Comparison of ENCODE assay signal across 29 cellular contexts in genomic region chr18:32010124-32010745, GRCh38. TPM values are rescaled to one million over a fixed set of nuclear protein-coding genes. Genes with fewer than 3 reads are reported as not detected.
DNase-seq lines count a peak whose midpoint lies in the region; ATAC-seq, FAIRE-seq and TF ChIP-seq lines count a peak whose summit lies in the region.
"Had no signal": no experiment of that assay in that cellular context is flagged by ENCODE, and none has a peak within 500 bp of the region (broad histone marks: within the 10 kb centered on the region; RNA-seq: fewer than 3 reads in every experiment).

No MANE protein-coding gene starts in this region.

- H3K27ac ChIP-seq in PC-3 (ENCODE audit: low read length): no peak overlapping the region
- H3K27ac ChIP-seq in small intestine (ENCODE audit: low read depth in 1 of 2, low read length in 1 of 2): no peak overlapping the region
- H3K27ac ChIP-seq: BLaER1, gastroesophageal sphincter, ovary, SJSA1, spleen, suprapubic skin had no signal

- no peaks in the 10 kb centered on the region for H3K27me3 ChIP-seq in PC-3 (ENCODE audit: low read length)
- H3K27me3 ChIP-seq in small intestine (ENCODE audit: control insufficient read depth in 2 of 2, insufficient read depth in 2 of 2, low read length in 2 of 2): no peaks in the 10 kb centered on the region
- H3K27me3 ChIP-seq: BLaER1, MG63, ovary, SJSA1, spleen, suprapubic skin had no signal

- no peak for FAIRE-seq in small intestine (lab: Jason Lieb, UNC)
- FAIRE-seq: astrocyte, endometrium had no signal

- no peak for ATAC-seq in PC-3
- ATAC-seq: gastroesophageal sphincter; stimulated activated memory B cell treated with anti-CD40 and anti-IgM and Interleukin-4, amounts not matched to agents 10 μg/mL and 1 μg/mL and 100 μg/mL, for 72 hours had no signal

- H3K9me3 ChIP-seq in PC-3 (ENCODE audit: low read length): no peaks in the 10 kb centered on the region
- H3K9me3 ChIP-seq in small intestine (ENCODE audit: control insufficient read depth, low read depth): no peaks in the 10 kb centered on the region
- H3K9me3 ChIP-seq: BLaER1, gastroesophageal sphincter, MG63, ovary, SJSA1, spleen, suprapubic skin had no signal

- H3K4me3 ChIP-seq in PC-3 (ENCODE audit: low read length) (no peak overlapping the region), epithelial cell of esophagus (ENCODE audit: low read length) (no peak overlapping the region), small intestine (ENCODE audit: low read depth in 1 of 2, low read length in 2 of 2) (no peak overlapping the region)
- H3K4me3 ChIP-seq: BLaER1, gastroesophageal sphincter, MG63, ovary, SJSA1, spleen, suprapubic skin had no signal

- no peaks in the 10 kb centered on the region for H3F3A ChIP-seq in PC-3 (ENCODE audit: low read length, unreplicated experiment)

- no peaks in the 10 kb centered on the region for H3K79me2 ChIP-seq in PC-3 (ENCODE audit: low read length)

- H3K9me2 ChIP-seq in PC-3 (replicated peaks; ENCODE audit: low read length): no peaks in the 10 kb centered on the region

- no peak overlapping the region for H3K9ac ChIP-seq in PC-3 (ENCODE audit: low read length)
- H3K9ac ChIP-seq: BLaER1 had no signal

- no peak overlapping the region for H2AFZ ChIP-seq in PC-3 (ENCODE audit: low read length)

- no TSS peak for BruUV-seq in PC-3 (replicated peaks; lab: Mats Ljungman, UMichigan)

- 94 to 98% (median 96%) methylated on average over 5 of the region's 5 CpGs for WGBS in small intestine, 3 donors

- CTCF ChIA-PET in PC-3 (lab: Charles Lee): no interaction called here

- DNase-seq in stimulated activated CD4-positive, alpha-beta T cell treated with anti-CD3 and anti-CD28 coated beads, Interleukin-15, amount 100 ng/mL, for 24 hours: peak; percentile 8
- DNase-seq in stimulated activated CD4-positive, alpha-beta T cell treated with anti-CD3 and anti-CD28 coated beads, Interleukin-4, amount 100 ng/mL, for 24 hours: no peak
- DNase-seq in PC-3 (peak; percentile 4), epithelial cell of esophagus (ENCODE audit: low read depth) (peak; percentile 53), small intestine (peak; percentile 30), NCI-H345 treated with DMSO at 0.1 percent for 48 hours (lab: John Stamatoyannopoulos, UW; ENCODE audit: unreplicated experiment) (no peak), medulla oblongata (ENCODE audit: extremely low spot score) (no peak), ureter (ENCODE audit: low spot score) (no peak)
- DNase-seq: activated CD4-positive, CD25-positive, alpha-beta regulatory T cell treated with anti-CD3 and anti-CD28 coated beads, Interleukin-2, amount 50 U/mL, for 72 hours; activated naive CD8-positive, alpha-beta T cell treated with anti-CD3 and anti-CD28 coated beads for 36 hours; GF-D8; hypothalamus; islet precursor cell; KG1; MG63; NCI-H2081; NCI-H2227 treated with DMSO at 0.1 percent for 48 hours; NCI-H774; ovary; RPMI8226; spleen; stimulated activated CD4-positive, alpha-beta T cell treated with anti-CD3 and anti-CD28 coated beads, Interleukin-4, amount 100 ng/mL, for 4 hours had no signal

- H3K36me3 ChIP-seq in PC-3 (ENCODE audit: low read depth, low read length) (no peaks in the 10 kb centered on the region), small intestine (ENCODE audit: control insufficient read depth in 2 of 2, insufficient read depth in 2 of 2, low read length in 2 of 2) (no peaks in the 10 kb centered on the region)
- H3K36me3 ChIP-seq: BLaER1, gastroesophageal sphincter, MG63, ovary, SJSA1, spleen, suprapubic skin had no signal

- H3K4me2 ChIP-seq in PC-3 (ENCODE audit: low read length): no peak overlapping the region
- H3K4me2 ChIP-seq: BLaER1 had no signal

- POLR2A ChIA-PET in PC-3 (lab: Charles Lee; ENCODE audit: unreplicated experiment): no interaction called here

- no peaks in the 10 kb centered on the region for H4K20me1 ChIP-seq in PC-3 (ENCODE audit: low read length)
- H4K20me1 ChIP-seq: BLaER1 had no signal

- intact Hi-C loops in PC-3 (cut with micrococcal nuclease): no loop called here

- TF ChIP-seq CTCF in PC-3 (conservative IDR thresholded peaks at IDR 0.05; ENCODE audit: low read depth, low read length): no peak
- TF ChIP-seq CTCF in epithelial cell of esophagus (IDR thresholded peaks at IDR 0.05; ENCODE audit: insufficient read depth, low read depth, low read length, missing control alignments): no peak

- H3K4me1 ChIP-seq in PC-3 (ENCODE audit: insufficient read depth, low read length) (no peaks in the 10 kb centered on the region), small intestine (ENCODE audit: control insufficient read depth in 2 of 2, insufficient read depth in 1 of 2, low read depth in 1 of 2, low read length in 1 of 2) (no peaks in the 10 kb centered on the region)
- H3K4me1 ChIP-seq: BLaER1, gastroesophageal sphincter, SJSA1, spleen, suprapubic skin had no signal

RNA-seq across cellular contexts. Expression of gene RNF125, which starts 8.4 kb away (rescaled TPM):
- 1.1 and 1.2 TPM in 2 replicates for total RNA-seq in PC-3 (2014; rRNA removed)
- polyA plus RNA-seq in small intestine: 10 to 100 TPM in 2 of 3 donors, 1 to 10 TPM in 1; 8.6 to 21.5 (median 11.6) TPM
- total RNA-seq in ureter: 9.2 TPM
- total RNA-seq: SJSA1 had no signal

Comparison
In these comparisons a context has a peak if more than half of its experiments do, and no peak if none do; other contexts are left out.
1. DNase-seq: peak in stimulated activated CD4-positive, alpha-beta T cell treated with anti-CD3 and anti-CD28 coated beads, Interleukin-15, amount 100 ng/mL, for 24 hours (single experiment), PC-3 (single experiment), epithelial cell of esophagus (single experiment) and small intestine (single experiment); none in stimulated activated CD4-positive, alpha-beta T cell treated with anti-CD3 and anti-CD28 coated beads, Interleukin-4, amount 100 ng/mL, for 24 hours (single experiment), NCI-H345 treated with DMSO at 0.1 percent for 48 hours (single experiment), medulla oblongata (single experiment) and ureter (single experiment).